8 cellular contexts compared by ENCODE assay signal in the genomic region with DNA sequence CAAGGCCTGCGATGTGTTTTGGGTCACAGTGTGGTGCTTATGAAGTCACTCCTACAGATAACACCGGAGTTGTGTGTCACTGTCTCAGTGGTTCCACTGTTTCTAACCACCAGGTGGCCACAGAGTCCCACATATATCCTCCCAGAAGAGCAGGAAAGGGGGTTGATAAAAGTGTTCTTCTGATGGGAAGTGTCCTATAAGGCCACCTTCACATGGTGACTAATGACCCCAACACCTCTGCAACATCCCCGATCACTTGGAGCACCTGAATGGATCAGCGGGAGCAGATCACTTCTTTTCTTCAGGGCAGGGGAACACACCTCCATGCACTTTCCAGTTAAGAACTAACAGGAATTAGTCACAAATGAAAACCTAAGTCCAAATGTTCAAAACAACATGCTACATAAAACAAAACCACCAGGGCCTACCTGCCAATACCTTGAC.
A peak's percentile ranks its signal among the peaks of the same experiment; 100 is the strongest.
DNase-seq lines count a peak whose midpoint lies in the region; ATAC-seq and TF ChIP-seq lines count a peak whose summit lies in the region.
"Not testable (repeated sequence)": the region's sequence is repeated elsewhere in the genome, so short reads cannot be mapped to it uniquely, and the experiment has no call there.

No MANE protein-coding gene starts in this region.

- H3K4me3 Mint-ChIP-seq in activated T-cell treated with anti-CD3 and anti-CD28 coated beads, Interleukin-2, amount 50 U/mL, for 4 hours, result peak overlapping the region; percentile 46

- H3K4me1 Mint-ChIP-seq in activated T-cell treated with anti-CD3 and anti-CD28 coated beads, Interleukin-2, amount 50 U/mL, for 4 hours (ENCODE audit: low read depth), result peaks cover 49% of the 10 kb centered on the region

- H3K27me3 Mint-ChIP-seq in activated T-cell treated with anti-CD3 and anti-CD28 coated beads, Interleukin-2, amount 50 U/mL, for 4 hours (ENCODE audit: low read depth), result not testable (repeated sequence)

- not testable (repeated sequence) for H3K4me3 ChIP-seq in effector memory CD4-positive, alpha-beta T cell (ENCODE audit: insufficient read depth, low read depth, low read length, poor library complexity, severe bottlenecking)

- H3K9me3 ChIP-seq in effector memory CD4-positive, alpha-beta T cell (ENCODE audit: control insufficient read depth, low read length), result not testable (repeated sequence)

- peaks cover 31% of the 10 kb centered on the region for H3K4me1 ChIP-seq in effector memory CD4-positive, alpha-beta T cell (ENCODE audit: control insufficient read depth, insufficient read depth, low read length, poor library complexity, severe bottlenecking)

- peak; percentile 81 to 85 for ATAC-seq in activated T-cell treated with anti-CD3 and anti-CD28 coated beads, Interleukin-2, amount 50 U/mL, for 4 hours
- peak; percentile 98 for ATAC-seq in left lobe of liver

- DNase-seq in ACHN (peak; percentile 77), GM13977 (ENCODE audit: low spot score) (peak; percentile 76), MV-4-11 (lab: John Stamatoyannopoulos, UW) (peak; percentile 68), SIG-M5 treated with dmso at 0.1 percent for 504 hours (lab: John Stamatoyannopoulos, UW; ENCODE audit: unreplicated experiment) (peak; percentile 76), left lobe of liver (ENCODE audit: low spot score) (peak; percentile 61)
- DNase-seq in activated T-cell treated with anti-CD3 and anti-CD28 coated beads, Interleukin-2, amount 50 U/mL, for 4 hours, result peak; percentile 65
- DNase-seq in effector memory CD4-positive, alpha-beta T cell, result peak; percentile 51 to 61 (median 58)
- DNase-seq in stimulated activated CD4-positive, alpha-beta T cell treated with anti-CD3 and anti-CD28 coated beads, Interleukin-12 subunit alpha, Interleukin-12 subunit beta, amount 100 ng/mL, for 24 hours (ENCODE audit: low read depth in 2 of 2), result peak; percentile 37 to 52

- peak; percentile 74 for TF ChIP-seq CTCF in GM13977 (IDR thresholded peaks at IDR 0.05; ENCODE audit: extremely low read depth, insufficient read depth, missing control alignments)

- H3K36me3 ChIP-seq in effector memory CD4-positive, alpha-beta T cell (ENCODE audit: control insufficient read depth, insufficient read depth, low read length), result not testable (repeated sequence)

- peak overlapping the region; percentile 74 for H3K27ac ChIP-seq in effector memory CD4-positive, alpha-beta T cell (ENCODE audit: insufficient read depth, low read length, poor library complexity, severe bottlenecking)

- not testable (repeated sequence) for H3K9me3 Mint-ChIP-seq in activated T-cell treated with anti-CD3 and anti-CD28 coated beads, Interleukin-2, amount 50 U/mL, for 4 hours

- not testable (repeated sequence) for H3K27me3 ChIP-seq in effector memory CD4-positive, alpha-beta T cell (replicated peaks; ENCODE audit: control insufficient read depth, insufficient read depth, low read length, poor library complexity, severe bottlenecking)

- in situ Hi-C loops in ACHN (cut with HindIII; ENCODE audit: low pct_ligation_motif_present, low pct_unique_long_range_greater_than_20kb, low sequenced_read_pairs); GM13977 (cut with MboI; ENCODE audit: low pct_unique_long_range_greater_than_20kb, low sequenced_read_pairs, unreplicated experiment): not testable (repeated sequence)

- H3K36me3 Mint-ChIP-seq in activated T-cell treated with anti-CD3 and anti-CD28 coated beads, Interleukin-2, amount 50 U/mL, for 4 hours (ENCODE audit: insufficient read depth), result not testable (repeated sequence)
